In genomic region chr17:18087610-18088491, GRCh38 we compare ENCODE assay signal across 8 cellular contexts. TPM values are rescaled to one million over a fixed set of nuclear protein-coding genes. Genes with fewer than 3 reads are reported as not detected.
DNase-seq lines count a peak whose midpoint lies in the region; ATAC-seq, FAIRE-seq and TF ChIP-seq lines count a peak whose summit lies in the region.

Gene DRG2, plus strand, starts transcription at chr17:18087948. Its CDS starts 76 bp downstream, at chr17:18088024.

- intact Hi-C loops in kidney (cut with DNase I), result no loop called here

- peak; percentile 27 for TF ChIP-seq CTCF in kidney (IDR thresholded peaks at IDR 0.05; ENCODE audit: borderline replicate concordance, extremely low read depth, insufficient read depth)

- peak within 1 kb of the TSS; percentile 51 to 59 for H3K27ac ChIP-seq in kidney (ENCODE audit: low read depth in 2 of 2, low read length in 2 of 2)

- peak within 1 kb of the TSS; percentile 75 to 86 for H3K9ac ChIP-seq in kidney (ENCODE audit: low read length in 2 of 2)

- FAIRE-seq in kidney (lab: Jason Lieb, UNC), result no peak

- peaks cover 0 to 5% of the 10 kb centered on the region in 2 donors for H3K4me1 ChIP-seq in kidney (ENCODE audit: control insufficient read depth in 1 of 2, insufficient read depth in 1 of 2, low read depth in 1 of 2, low read length in 2 of 2)

- DNase-seq in AG08396 (ENCODE audit: low spot score), result peak; percentile 95
- peak; percentile 78 for DNase-seq in NCI-H446 treated with DMSO at 0.1 percent for 48 hours (lab: John Stamatoyannopoulos, UW)
- DNase-seq in activated CD4-positive, alpha-beta T cell treated with anti-CD3 and anti-CD28 coated beads for 1 hour, result peak; percentile 82
- peak; percentile 91 for DNase-seq in cerebellum (ENCODE audit: low spot score)
- DNase-seq in kidney, result peak; percentile 96
- DNase-seq in stimulated activated CD4-positive, alpha-beta T cell treated with anti-CD3 and anti-CD28 coated beads, Interleukin-15, amount 100 ng/mL, for 1 hour (ENCODE audit: low read depth in 1 of 2, low spot score in 1 of 2), result peak; percentile 79 to 87

- no peaks in the 10 kb centered on the region for H3K9me3 ChIP-seq in kidney (ENCODE audit: control insufficient read depth in 1 of 2, low read length in 2 of 2)

- H3K4me3 ChIP-seq in kidney (ENCODE audit: low read length in 2 of 2), result peak within 1 kb of the TSS; percentile 87 to 98

- peaks cover 0 to 3% of the 10 kb centered on the region in 2 donors for H3K36me3 ChIP-seq in kidney (ENCODE audit: control insufficient read depth in 1 of 2, insufficient read depth in 2 of 2, low read length in 2 of 2)

- peak; percentile 85 for ATAC-seq in GM19023 (IDR thresholded peaks at IDR 0.05; ENCODE audit: unreplicated experiment)
- ATAC-seq in HG03196 (IDR thresholded peaks at IDR 0.05; ENCODE audit: unreplicated experiment), result peak; percentile 88

RNA-seq across cellular contexts. Expression of gene DRG2, which starts in this region (rescaled TPM):
- 20.0 TPM for total RNA-seq in cerebellum
- total RNA-seq in kidney, result 39.2 TPM
- polyA plus RNA-seq in kidney (ENCODE audit: insufficient read depth, low read depth, low replicate concordance), result 49.3 TPM

Comparison
In these comparisons a context has a peak if more than half of its experiments do, and no peak if none do; other contexts are left out.
1. Peak in every context shown above with its lines: DNase-seq, ATAC-seq, H3K4me3 ChIP-seq and H3K27ac ChIP-seq.